ENCODE assay signal across 11 cellular contexts in the genomic region with DNA sequence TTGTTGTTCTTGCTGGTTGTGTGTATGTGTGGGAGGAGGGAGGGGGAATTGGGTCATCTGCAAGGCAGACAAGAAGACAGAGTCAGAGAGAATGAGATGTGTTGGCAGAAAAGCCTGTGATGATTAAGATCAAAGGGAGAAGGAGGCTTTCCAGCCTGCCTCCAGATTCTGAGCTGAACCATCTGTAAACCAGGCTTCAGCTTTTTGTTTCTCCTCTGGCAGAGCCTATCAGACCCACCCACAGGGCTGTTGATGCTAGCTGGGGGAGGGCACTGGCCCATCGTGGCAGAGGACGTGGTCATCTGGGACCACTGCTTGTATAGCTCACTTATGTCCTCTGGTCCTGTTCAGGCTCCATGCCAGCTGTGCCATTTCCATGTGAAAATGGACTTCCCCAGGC. TPM values are rescaled to one million over a fixed set of nuclear protein-coding genes. Genes with fewer than 3 reads are reported as not detected.
DNase-seq lines count a peak whose midpoint lies in the region; ATAC-seq and TF ChIP-seq lines count a peak whose summit lies in the region.
"Had no signal": no experiment of that assay in that cellular context is flagged by ENCODE, and none has a peak within 500 bp of the region (broad histone marks: within the 10 kb centered on the region; RNA-seq: fewer than 3 reads in every experiment).

No MANE protein-coding gene starts in this region.

- peak; percentile 71 for ATAC-seq in activated CD4-positive, alpha-beta T cell treated with anti-CD3 and anti-CD28 coated beads for 36 hours
- ATAC-seq in activated T-helper 17 cell treated with anti-CD3 and anti-CD28 coated beads, Interleukin-2, amount 50 U/mL, for 72 hours (replicated peaks) = peak; percentile 78
- no peak for ATAC-seq in HG02610 (IDR thresholded peaks at IDR 0.05; ENCODE audit: unreplicated experiment)
- ATAC-seq in HG03378 (IDR thresholded peaks at IDR 0.05; ENCODE audit: unreplicated experiment) = no peak

- intact Hi-C loops in activated CD4-positive, alpha-beta T cell treated with anti-CD3 and anti-CD28 coated beads for 36 hours (cut with DNase I, micrococcal nuclease) = loop anchor here (1.0 to 2.0 kb wide), 9 partner anchors 9 to 847 kb away; partner anchors contain the start of genes PER2 (in 1 of the 2) and SCLY (in 1 of the 2)

- peaks cover 0 to 13% of the 10 kb centered on the region in 2 donors for H3K4me1 ChIP-seq in right atrium auricular region
- H3K4me1 ChIP-seq: adrenal gland had no signal

- CTCF ChIA-PET in activated CD4-positive, alpha-beta T cell treated with anti-CD3 and anti-CD28 coated beads for 36 hours (lab: Charles Lee) = interaction anchor here (1.2 to 6.5 kb wide), 7 partner anchors 10 to 130 kb away, joined by 4 to 67 read pairs (median 11); no protein-coding TSS in a partner anchor

- peaks cover 83% of the 10 kb centered on the region for H3K4me1 Mint-ChIP-seq in activated CD4-positive, alpha-beta T cell treated with anti-CD3 and anti-CD28 coated beads for 36 hours
- peaks cover 46% of the 10 kb centered on the region for H3K4me1 Mint-ChIP-seq in activated T-helper 17 cell treated with anti-CD3 and anti-CD28 coated beads, Interleukin-2, amount 50 U/mL, for 72 hours

- TF ChIP-seq CTCF in right atrium auricular region (IDR thresholded peaks at IDR 0.05) = no peak

- H3K36me3 ChIP-seq in right atrium auricular region = no peaks in the 10 kb centered on the region
- H3K36me3 ChIP-seq: adrenal gland, SJSA1 had no signal

- H3K27me3 ChIP-seq in right atrium auricular region = no peaks in the 10 kb centered on the region
- H3K27me3 ChIP-seq: adrenal gland, SJSA1 had no signal

- H3K9me3 Mint-ChIP-seq in activated CD4-positive, alpha-beta T cell treated with anti-CD3 and anti-CD28 coated beads for 36 hours (ENCODE audit: low read depth) = peaks cover 8% of the 10 kb centered on the region
- no peaks in the 10 kb centered on the region for H3K9me3 Mint-ChIP-seq in activated T-helper 17 cell treated with anti-CD3 and anti-CD28 coated beads, Interleukin-2, amount 50 U/mL, for 72 hours

- H3K4me3 Mint-ChIP-seq in activated CD4-positive, alpha-beta T cell treated with anti-CD3 and anti-CD28 coated beads for 36 hours = peak overlapping the region; percentile 50
- H3K4me3 Mint-ChIP-seq in activated T-helper 17 cell treated with anti-CD3 and anti-CD28 coated beads, Interleukin-2, amount 50 U/mL, for 72 hours = peak overlapping the region; percentile 49

- POLR2A ChIA-PET in activated CD4-positive, alpha-beta T cell treated with anti-CD3 and anti-CD28 coated beads for 36 hours (lab: Charles Lee) = interaction anchor here (0.6 to 2.4 kb wide), 11 partner anchors 9 to 66 kb away, joined by 3 to 19 read pairs (median 6); no protein-coding TSS in a partner anchor

- DNase-seq in activated CD4-positive, alpha-beta T cell treated with anti-CD3 and anti-CD28 coated beads for 36 hours = peak; percentile 69
- DNase-seq in activated CD4-positive, alpha-beta T cell treated with anti-CD3 and anti-CD28 coated beads, Interleukin-2, amount 50 U/mL, for 1 hour = no peak
- DNase-seq in right atrium auricular region (ENCODE audit: low spot score) (no peak), stromal cell of bone marrow (ENCODE audit: low read depth) (peak; percentile 70), SHP77 (lab: John Stamatoyannopoulos, UW) (no peak)
- DNase-seq: adrenal gland, MM.1S had no signal

- no peak overlapping the region for H3K4me3 ChIP-seq in right atrium auricular region
- H3K4me3 ChIP-seq: adrenal gland, SJSA1 had no signal

- peaks cover 14% of the 10 kb centered on the region for H3K36me3 Mint-ChIP-seq in activated CD4-positive, alpha-beta T cell treated with anti-CD3 and anti-CD28 coated beads for 36 hours (ENCODE audit: low read depth)
- no peaks in the 10 kb centered on the region for H3K36me3 Mint-ChIP-seq in activated T-helper 17 cell treated with anti-CD3 and anti-CD28 coated beads, Interleukin-2, amount 50 U/mL, for 72 hours (ENCODE audit: low read depth)

- no peaks in the 10 kb centered on the region for H3K27me3 Mint-ChIP-seq in activated CD4-positive, alpha-beta T cell treated with anti-CD3 and anti-CD28 coated beads for 36 hours
- no peaks in the 10 kb centered on the region for H3K27me3 Mint-ChIP-seq in activated T-helper 17 cell treated with anti-CD3 and anti-CD28 coated beads, Interleukin-2, amount 50 U/mL, for 72 hours

- H3K27ac ChIP-seq in right atrium auricular region = peak overlapping the region; percentile 31 to 58
- H3K27ac ChIP-seq: SJSA1 had no signal

- peak overlapping the region; percentile 96 for H3K27ac Mint-ChIP-seq in activated CD4-positive, alpha-beta T cell treated with anti-CD3 and anti-CD28 coated beads for 36 hours
- H3K27ac Mint-ChIP-seq in activated T-helper 17 cell treated with anti-CD3 and anti-CD28 coated beads, Interleukin-2, amount 50 U/mL, for 72 hours = peak overlapping the region; percentile 90

- peaks cover 0 to 5% of the 10 kb centered on the region in 2 donors for H3K9me3 ChIP-seq in right atrium auricular region
- H3K9me3 ChIP-seq: adrenal gland, SJSA1 had no signal

RNA-seq across cellular contexts. Expression of gene COL6A3, which starts 27.6 kb away (rescaled TPM):
- total RNA-seq in activated CD4-positive, alpha-beta T cell treated with anti-CD3 and anti-CD28 coated beads for 36 hours = 10 to 100 TPM; 29.9 to 36.4 TPM
- total RNA-seq in activated T-helper 17 cell treated with anti-CD3 and anti-CD28 coated beads, Interleukin-2, amount 50 U/mL, for 72 hours = 10 to 100 TPM; 10.6 to 30.7 TPM
- total RNA-seq in right atrium auricular region = 100 to 1,000 TPM in 1 of 2 donors, 10 to 100 TPM in 1; 61.6 to 103 TPM

RNA-seq across cellular contexts. Expression of gene MLPH, which starts 45.4 kb away (rescaled TPM):
- total RNA-seq in activated CD4-positive, alpha-beta T cell treated with anti-CD3 and anti-CD28 coated beads for 36 hours = 1 to 10 TPM in 1 of 2 experiments, under 1 TPM in 1; 0.82 to 1.2 TPM
- not detected for total RNA-seq in activated T-helper 17 cell treated with anti-CD3 and anti-CD28 coated beads, Interleukin-2, amount 50 U/mL, for 72 hours
- total RNA-seq in right atrium auricular region = 100 to 1,000 TPM in 1 of 2 donors, 10 to 100 TPM in 1; 27.1 to 108 TPM

Comparison
In these comparisons a context has a peak if more than half of its experiments do, and no peak if none do; other contexts are left out.
1. DNase-seq: peak in activated CD4-positive, alpha-beta T cell treated with anti-CD3 and anti-CD28 coated beads for 36 hours (single experiment) and stromal cell of bone marrow (single experiment); none in activated CD4-positive, alpha-beta T cell treated with anti-CD3 and anti-CD28 coated beads, Interleukin-2, amount 50 U/mL, for 1 hour (single experiment), right atrium auricular region (single experiment) and SHP77 (0 of 2).
2. ATAC-seq: peak in activated CD4-positive, alpha-beta T cell treated with anti-CD3 and anti-CD28 coated beads for 36 hours (single experiment) and activated T-helper 17 cell treated with anti-CD3 and anti-CD28 coated beads, Interleukin-2, amount 50 U/mL, for 72 hours (single experiment); none in HG02610 (single experiment) and HG03378 (single experiment).
3. RNA of gene MLPH, which starts 45.4 kb away (total RNA-seq): 27.1 to 108 TPM in right atrium auricular region; 0.82 to 1.2 TPM in activated CD4-positive, alpha-beta T cell treated with anti-CD3 and anti-CD28 coated beads for 36 hours and not detected in activated T-helper 17 cell treated with anti-CD3 and anti-CD28 coated beads, Interleukin-2, amount 50 U/mL, for 72 hours; every median in the first group is over 10 times any median in the second.